Comparison of ENCODE assay signal across 27 cellular contexts in the genomic region with DNA sequence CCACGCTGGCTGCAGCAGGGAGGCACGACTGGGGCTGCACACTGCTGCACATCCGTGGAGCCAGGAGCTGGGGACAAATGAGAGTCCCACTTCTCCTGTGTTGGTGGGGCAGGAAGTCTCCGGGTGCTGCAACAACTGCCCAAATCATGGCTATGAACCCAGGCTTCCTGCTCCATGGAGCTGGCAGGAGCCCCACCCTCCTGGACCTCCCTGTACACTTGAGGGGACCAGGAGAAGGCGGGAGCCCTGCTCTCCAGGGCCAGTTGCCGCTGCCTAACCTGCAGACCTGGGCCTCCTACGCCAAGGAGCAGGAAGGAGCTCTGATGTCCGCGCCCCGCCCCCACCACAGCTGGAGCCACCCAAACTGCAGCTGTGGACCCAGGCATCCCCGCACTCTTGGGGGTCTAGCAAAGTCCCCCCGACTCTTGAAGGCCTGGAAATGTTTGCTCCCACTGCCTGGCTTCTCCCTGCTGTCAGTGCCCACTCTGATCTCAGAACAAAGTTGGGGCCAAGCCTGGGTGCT.
"Had no signal": no experiment of that assay in that cellular context is flagged by ENCODE, and none has a peak within 500 bp of the region (broad histone marks: within the 10 kb centered on the region; RNA-seq: fewer than 3 reads in every experiment).

No MANE protein-coding gene starts in this region.

- H3K27me3 ChIP-seq: left lung, neural progenitor cell, pancreas, right lobe of liver, tibial nerve, vagina had no signal

- H3K27ac ChIP-seq: left lung, lower lobe of right lung, neural progenitor cell, pancreas, prostate gland, right lobe of liver, skin epidermis, tibial nerve, vagina had no signal

- H3K4me1 ChIP-seq: left lung, lower lobe of right lung, neural progenitor cell, pancreas, prostate gland, right lobe of liver, tibial nerve, vagina had no signal

- H3K9me3 ChIP-seq: pancreas, prostate gland, right lobe of liver, tibial nerve, vagina had no signal

- H3K27ac Mint-ChIP-seq: mesothelial cell of epicardium; naive B cell; natural killer cell; nephron progenitor cell; neural progenitor cell; stimulated activated naive B cell treated with anti-CD40 and anti-IgM and Interleukin-4, amounts not matched to agents 10 μg/mL and 1 μg/mL and 100 μg/mL, for 72 hours; stimulated activated naive CD8-positive, alpha-beta T cell treated with anti-CD3 and anti-CD28 coated beads, Interleukin-15, Interleukin-2, amounts not matched to agents 100 ng/mL and 50 ng/mL, for 24 hours; type B pancreatic cell had no signal

- H3K36me3 Mint-ChIP-seq: mesothelial cell of epicardium; naive B cell; neural progenitor cell; stimulated activated naive B cell treated with anti-CD40 and anti-IgM and Interleukin-4, amounts not matched to agents 10 μg/mL and 1 μg/mL and 100 μg/mL, for 72 hours; type B pancreatic cell had no signal

- ATAC-seq: left colon; left lung; natural killer cell; pancreas; stimulated activated naive B cell treated with anti-CD40 and anti-IgM and Interleukin-4, amounts not matched to agents 10 μg/mL and 1 μg/mL and 100 μg/mL, for 72 hours had no signal

- H3K27me3 Mint-ChIP-seq: naive B cell; stimulated activated naive B cell treated with anti-CD40 and anti-IgM and Interleukin-4, amounts not matched to agents 10 μg/mL and 1 μg/mL and 100 μg/mL, for 72 hours; stimulated activated naive CD8-positive, alpha-beta T cell treated with anti-CD3 and anti-CD28 coated beads, Interleukin-15, Interleukin-2, amounts not matched to agents 100 ng/mL and 50 ng/mL, for 24 hours; type B pancreatic cell had no signal

- H3K4me3 Mint-ChIP-seq: mesothelial cell of epicardium; natural killer cell; nephron progenitor cell; neural progenitor cell; stimulated activated naive B cell treated with anti-CD40 and anti-IgM and Interleukin-4, amounts not matched to agents 10 μg/mL and 1 μg/mL and 100 μg/mL, for 72 hours; stimulated activated naive CD8-positive, alpha-beta T cell treated with anti-CD3 and anti-CD28 coated beads, Interleukin-15, Interleukin-2, amounts not matched to agents 100 ng/mL and 50 ng/mL, for 24 hours; type B pancreatic cell had no signal

- H3K4me1 Mint-ChIP-seq: mesothelial cell of epicardium; naive B cell; natural killer cell; nephron progenitor cell; neural progenitor cell; stimulated activated naive B cell treated with anti-CD40 and anti-IgM and Interleukin-4, amounts not matched to agents 10 μg/mL and 1 μg/mL and 100 μg/mL, for 72 hours had no signal

- H2AFZ ChIP-seq: neural progenitor cell had no signal

- DNase-seq: hippocampal formation; left colon; left lung; lower lobe of right lung; mammary epithelial cell; mesendoderm; naive B cell; natural killer cell; nephron progenitor cell; retina; right lobe of liver; stimulated activated CD4-positive, alpha-beta T cell treated with anti-CD3 and anti-CD28 coated beads, Interleukin-12 subunit alpha, Interleukin-12 subunit beta, amount 100 ng/mL, for 4 hours; stimulated activated CD4-positive, alpha-beta T cell treated with anti-CD3 and anti-CD28 coated beads, Interleukin-15, amount 100 ng/mL, for 24 hours; stimulated activated CD4-positive, alpha-beta T cell treated with anti-CD3 and anti-CD28 coated beads, Interleukin-2, amount 100 ng/mL, for 24 hours; stimulated activated CD4-positive, alpha-beta T cell treated with anti-CD3 and anti-CD28 coated beads, Interleukin-4, amount 100 ng/mL, for 1 hour; stimulated activated naive B cell treated with anti-CD40 and anti-IgM and Interleukin-4, amounts not matched to agents 10 μg/mL and 1 μg/mL and 100 μg/mL, for 72 hours; substantia nigra had no signal

- H3K9me3 Mint-ChIP-seq: nephron progenitor cell, neural progenitor cell, type B pancreatic cell had no signal

- H3K36me3 ChIP-seq: left lung, lower lobe of right lung, neural progenitor cell, pancreas, prostate gland, right lobe of liver, tibial nerve, vagina had no signal

- H3K4me3 ChIP-seq: left lung, lower lobe of right lung, neural progenitor cell, pancreas, prostate gland, right lobe of liver, skin epidermis, tibial nerve, vagina had no signal

- H3K4me2 ChIP-seq: neural progenitor cell had no signal

- FAIRE-seq: keratinocyte, pancreas had no signal

- H3K9ac ChIP-seq: neural progenitor cell had no signal
